15 cellular contexts compared by ENCODE assay signal in the genomic region with DNA sequence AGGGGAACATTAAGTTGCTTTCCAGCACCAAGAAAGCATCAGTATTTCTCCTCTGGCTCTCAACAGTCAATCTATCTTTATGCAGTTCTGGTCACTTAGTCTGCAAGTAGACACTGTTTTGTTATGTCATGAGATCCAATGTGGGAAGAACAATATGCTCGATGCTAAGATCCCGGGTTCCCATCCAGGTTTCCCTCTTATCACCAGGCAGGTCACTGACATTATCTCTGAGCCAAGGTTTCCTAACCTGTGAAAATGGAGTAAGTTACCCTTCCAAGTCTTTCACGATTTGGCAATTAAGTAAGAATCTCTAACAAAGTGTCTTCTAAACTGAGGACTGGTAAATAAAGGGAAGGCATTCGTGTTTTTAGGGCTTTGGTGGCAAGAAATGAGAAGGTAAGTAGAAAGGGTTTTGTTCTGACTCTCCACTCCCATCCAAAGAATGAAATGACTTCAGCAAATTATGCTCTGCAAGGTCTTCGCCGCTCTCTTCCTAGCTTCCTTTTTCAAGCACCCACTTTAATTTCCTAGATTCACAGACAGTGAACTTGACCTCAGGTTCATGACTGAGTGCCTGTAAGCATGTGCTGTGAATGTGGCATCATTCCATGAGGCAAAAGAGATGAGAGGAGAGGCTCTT.
DNase-seq lines count a peak whose midpoint lies in the region; ATAC-seq and TF ChIP-seq lines count a peak whose summit lies in the region.
"Had no signal": no experiment of that assay in that cellular context is flagged by ENCODE, and none has a peak within 500 bp of the region (broad histone marks: within the 10 kb centered on the region; RNA-seq: fewer than 3 reads in every experiment).

No MANE protein-coding gene starts in this region.

- H3K79me2 ChIP-seq in MM.1S (ENCODE audit: low read length): peaks cover 28% of the 10 kb centered on the region

- no peaks in the 10 kb centered on the region for H3K9me2 ChIP-seq in MM.1S (replicated peaks; ENCODE audit: insufficient read depth, low read length)

- H3F3A ChIP-seq in MM.1S (ENCODE audit: insufficient read depth, low read length): peaks cover 24% of the 10 kb centered on the region

- no peaks in the 10 kb centered on the region for H3K27me3 Mint-ChIP-seq in activated T-cell treated with anti-CD3 and anti-CD28 coated beads, Interleukin-2, amount 50 U/mL, for 24 hours
- H3K27me3 Mint-ChIP-seq in activated T-cell treated with anti-CD3 and anti-CD28 coated beads, Interleukin-2, amount 50 U/mL, for 4 hours (ENCODE audit: low read depth): no peaks in the 10 kb centered on the region

- TF ChIP-seq CTCF in MM.1S (IDR thresholded peaks at IDR 0.05; ENCODE audit: low read length) (no peak), coronary artery (IDR thresholded peaks at IDR 0.05) (no peak), body of pancreas (IDR thresholded peaks at IDR 0.05) (no peak)

- H3K9me3 ChIP-seq in MM.1S (replicated peaks; ENCODE audit: insufficient read depth, low read length): no peaks in the 10 kb centered on the region
- H3K9me3 ChIP-seq in body of pancreas: no peaks in the 10 kb centered on the region
- H3K9me3 ChIP-seq: colonic mucosa, left ventricle myocardium inferior, pancreas, upper lobe of left lung had no signal

- H3K9me3 Mint-ChIP-seq in activated T-cell treated with anti-CD3 and anti-CD28 coated beads, Interleukin-2, amount 50 U/mL, for 24 hours: no peaks in the 10 kb centered on the region
- H3K9me3 Mint-ChIP-seq in activated T-cell treated with anti-CD3 and anti-CD28 coated beads, Interleukin-2, amount 50 U/mL, for 4 hours: no peaks in the 10 kb centered on the region
- no peaks in the 10 kb centered on the region for H3K9me3 Mint-ChIP-seq in stimulated activated effector memory CD8-positive, alpha-beta T cell treated with anti-CD3 and anti-CD28 coated beads, Interleukin-12 subunit alpha, Interleukin-12 subunit beta, amount 100 ng/mL, for 72 hours

- peaks cover 62% of the 10 kb centered on the region for H3K4me1 ChIP-seq in MM.1S (ENCODE audit: low read length)
- no peaks in the 10 kb centered on the region for H3K4me1 ChIP-seq in body of pancreas
- H3K4me1 ChIP-seq: colonic mucosa, pancreas had no signal

- H3K4me3 Mint-ChIP-seq in activated T-cell treated with anti-CD3 and anti-CD28 coated beads, Interleukin-2, amount 50 U/mL, for 24 hours: no peak overlapping the region
- H3K4me3 Mint-ChIP-seq in activated T-cell treated with anti-CD3 and anti-CD28 coated beads, Interleukin-2, amount 50 U/mL, for 4 hours: no peak overlapping the region
- peak overlapping the region; percentile 40 for H3K4me3 Mint-ChIP-seq in stimulated activated effector memory CD8-positive, alpha-beta T cell treated with anti-CD3 and anti-CD28 coated beads, Interleukin-12 subunit alpha, Interleukin-12 subunit beta, amount 100 ng/mL, for 72 hours

- peak overlapping the region; percentile 18 for H3K27ac Mint-ChIP-seq in activated T-cell treated with anti-CD3 and anti-CD28 coated beads, Interleukin-2, amount 50 U/mL, for 24 hours
- peak overlapping the region; percentile 43 for H3K27ac Mint-ChIP-seq in stimulated activated effector memory CD8-positive, alpha-beta T cell treated with anti-CD3 and anti-CD28 coated beads, Interleukin-12 subunit alpha, Interleukin-12 subunit beta, amount 100 ng/mL, for 72 hours

- DNase-seq in activated T-cell treated with anti-CD3 and anti-CD28 coated beads, Interleukin-2, amount 50 U/mL, for 24 hours: no peak
- DNase-seq in activated T-cell treated with anti-CD3 and anti-CD28 coated beads, Interleukin-2, amount 50 U/mL, for 4 hours: no peak
- DNase-seq in MM.1S (no peak), coronary artery (ENCODE audit: low spot score) (peak; percentile 26), body of pancreas (no peak), A172 (ENCODE audit: low spot score) (no peak)
- DNase-seq in stimulated activated effector memory CD8-positive, alpha-beta T cell treated with anti-CD3 and anti-CD28 coated beads, Interleukin-12 subunit alpha, Interleukin-12 subunit beta, amount 100 ng/mL, for 72 hours (ENCODE audit: low spot score in 2 of 2): no peak
- DNase-seq: activated gamma-delta T cell treated with Interleukin-2 at 50 U/mL for 16 hours, colonic mucosa, Kasumi-1, left ventricle myocardium inferior, pancreas, small intestine had no signal

- intact Hi-C loops in body of pancreas (cut with DNase I): no loop called here

- ATAC-seq in activated T-cell treated with anti-CD3 and anti-CD28 coated beads, Interleukin-2, amount 50 U/mL, for 4 hours: no peak
- peak; percentile 56 for ATAC-seq in stimulated activated effector memory CD8-positive, alpha-beta T cell treated with anti-CD3 and anti-CD28 coated beads, Interleukin-12 subunit alpha, Interleukin-12 subunit beta, amount 100 ng/mL, for 72 hours
- ATAC-seq in body of pancreas: no peak
- no peak for ATAC-seq in HG03565 (IDR thresholded peaks at IDR 0.05; ENCODE audit: unreplicated experiment)
- ATAC-seq: pancreas had no signal

- peak overlapping the region; percentile 35; the same call in 1 of the 2 replicates for H3K9ac ChIP-seq in MM.1S (ENCODE audit: low read length)

- H3K27me3 ChIP-seq in MM.1S (replicated peaks; ENCODE audit: insufficient read depth, low read length): no peaks in the 10 kb centered on the region
- H3K27me3 ChIP-seq in body of pancreas: no peaks in the 10 kb centered on the region
- H3K27me3 ChIP-seq: colonic mucosa, pancreas, upper lobe of left lung had no signal

- H2AFZ ChIP-seq in MM.1S (ENCODE audit: low read length): no peak overlapping the region

- 0 out of 2 replicates have a peak overlapping the region, but pooled peaks have one; percentile 5 for H3K4me3 ChIP-seq in MM.1S (ENCODE audit: low read length)
- H3K4me3 ChIP-seq in coronary artery: no peak overlapping the region
- no peak overlapping the region for H3K4me3 ChIP-seq in body of pancreas
- H3K4me3 ChIP-seq: colonic mucosa, left ventricle myocardium inferior, pancreas, upper lobe of left lung had no signal

- no peaks in the 10 kb centered on the region for H4K20me1 ChIP-seq in MM.1S (ENCODE audit: insufficient read depth, low read length)

- peak overlapping the region; percentile 84 for H3K27ac ChIP-seq in MM.1S (ENCODE audit: low read length)
- H3K27ac ChIP-seq in coronary artery: no peak overlapping the region
- no peak overlapping the region for H3K27ac ChIP-seq in body of pancreas
- H3K27ac ChIP-seq: colonic mucosa, left ventricle myocardium inferior, pancreas, upper lobe of left lung had no signal

- H3K36me3 Mint-ChIP-seq in activated T-cell treated with anti-CD3 and anti-CD28 coated beads, Interleukin-2, amount 50 U/mL, for 24 hours (ENCODE audit: low read depth): no peaks in the 10 kb centered on the region
- H3K36me3 Mint-ChIP-seq in activated T-cell treated with anti-CD3 and anti-CD28 coated beads, Interleukin-2, amount 50 U/mL, for 4 hours (ENCODE audit: insufficient read depth): no peaks in the 10 kb centered on the region
- no peaks in the 10 kb centered on the region for H3K36me3 Mint-ChIP-seq in stimulated activated effector memory CD8-positive, alpha-beta T cell treated with anti-CD3 and anti-CD28 coated beads, Interleukin-12 subunit alpha, Interleukin-12 subunit beta, amount 100 ng/mL, for 72 hours

- H3K4me2 ChIP-seq in MM.1S (ENCODE audit: low read depth, low read length): peak overlapping the region; percentile 62

- H3K36me3 ChIP-seq in MM.1S (replicated peaks; ENCODE audit: insufficient read depth, low read length): 0 out of 2 replicates have a peak, but pooled peaks cover 12% of the 10 kb centered on the region
- no peaks in the 10 kb centered on the region for H3K36me3 ChIP-seq in body of pancreas (replicated peaks in 1 of 2; ENCODE audit: insufficient read depth in 1 of 2, low read depth in 2 of 2)
- H3K36me3 ChIP-seq: colonic mucosa, pancreas had no signal

- 68 to 84% methylated on average over 6 of the region's 6 CpGs for WGBS in body of pancreas, 2 donors

- H3K4me1 Mint-ChIP-seq in activated T-cell treated with anti-CD3 and anti-CD28 coated beads, Interleukin-2, amount 50 U/mL, for 24 hours (ENCODE audit: low read depth): peaks cover 61% of the 10 kb centered on the region
- H3K4me1 Mint-ChIP-seq in activated T-cell treated with anti-CD3 and anti-CD28 coated beads, Interleukin-2, amount 50 U/mL, for 4 hours (ENCODE audit: low read depth): peaks cover 32% of the 10 kb centered on the region
- peaks cover 25% of the 10 kb centered on the region for H3K4me1 Mint-ChIP-seq in stimulated activated effector memory CD8-positive, alpha-beta T cell treated with anti-CD3 and anti-CD28 coated beads, Interleukin-12 subunit alpha, Interleukin-12 subunit beta, amount 100 ng/mL, for 72 hours

- no peak for TF ChIP-seq POLR2A in body of pancreas (IDR thresholded peaks at IDR 0.05)
